8 cellular contexts compared by ENCODE assay signal in genomic region chr15:89112341-89112971, GRCh38. TPM values are rescaled to one million over a fixed set of nuclear protein-coding genes. Genes with fewer than 3 reads are reported as not detected.
DNase-seq lines count a peak whose midpoint lies in the region; ATAC-seq and TF ChIP-seq lines count a peak whose summit lies in the region.

No MANE protein-coding gene starts in this region.

- TF ChIP-seq CTCF in foreskin fibroblast (IDR thresholded peaks at IDR 0.05; ENCODE audit: low read depth, low read length) (no peak), mesothelial cell of epicardium (IDR thresholded peaks at IDR 0.05; ENCODE audit: unreplicated experiment) (no peak)

- peak; percentile 52 for ATAC-seq in GM18499 (IDR thresholded peaks at IDR 0.05; ENCODE audit: insufficient read depth, unreplicated experiment)
- peak; percentile 93 for ATAC-seq in GM21825 (IDR thresholded peaks at IDR 0.05; ENCODE audit: unreplicated experiment)
- ATAC-seq in stimulated activated naive CD8-positive, alpha-beta T cell treated with anti-CD3 and anti-CD28 coated beads, Interleukin-15, amount 100 ng/mL, for 72 hours, result peak; percentile 86

- peak overlapping the region; percentile 47 to 76 for H3K27ac Mint-ChIP-seq in stimulated activated naive CD8-positive, alpha-beta T cell treated with anti-CD3 and anti-CD28 coated beads, Interleukin-15, amount 100 ng/mL, for 72 hours
- H3K27ac Mint-ChIP-seq in mesothelial cell of epicardium, result no peak overlapping the region

- no peaks in the 10 kb centered on the region for H3K9me3 Mint-ChIP-seq in stimulated activated naive CD8-positive, alpha-beta T cell treated with anti-CD3 and anti-CD28 coated beads, Interleukin-15, amount 100 ng/mL, for 72 hours
- no peaks in the 10 kb centered on the region for H3K9me3 Mint-ChIP-seq in mesothelial cell of epicardium

- H3K4me3 Mint-ChIP-seq in stimulated activated naive CD8-positive, alpha-beta T cell treated with anti-CD3 and anti-CD28 coated beads, Interleukin-15, amount 100 ng/mL, for 72 hours, result no peak overlapping the region
- H3K4me3 Mint-ChIP-seq in mesothelial cell of epicardium, result no peak overlapping the region

- DNase-seq in NOMO-1 treated with DMSO at 0.1 percent for 48 hours (lab: John Stamatoyannopoulos, UW; ENCODE audit: unreplicated experiment) (peak; percentile 24), foreskin fibroblast (peak; percentile 66 to 87), HuH-7 (ENCODE audit: low spot score) (no peak), NCI-H510A treated with DMSO at 0.1 percent for 48 hours (lab: John Stamatoyannopoulos, UW) (no peak), mesothelial cell of epicardium (ENCODE audit: low spot score in 2 of 2, unreplicated experiment in 2 of 2) (no peak)
- peak in 1 of 2 donors; percentile 30 for DNase-seq in stimulated activated naive CD8-positive, alpha-beta T cell treated with anti-CD3 and anti-CD28 coated beads, Interleukin-15, amount 100 ng/mL, for 72 hours

- H3K27me3 Mint-ChIP-seq in stimulated activated naive CD8-positive, alpha-beta T cell treated with anti-CD3 and anti-CD28 coated beads, Interleukin-15, amount 100 ng/mL, for 72 hours, result no peaks in the 10 kb centered on the region
- H3K27me3 Mint-ChIP-seq in mesothelial cell of epicardium (ENCODE audit: low read depth), result no peaks in the 10 kb centered on the region

- no peak overlapping the region for H3K4me3 ChIP-seq in foreskin fibroblast (ENCODE audit: low read depth in 1 of 2, low read length in 2 of 2)

- peaks cover 13% of the 10 kb centered on the region for H3K4me1 Mint-ChIP-seq in stimulated activated naive CD8-positive, alpha-beta T cell treated with anti-CD3 and anti-CD28 coated beads, Interleukin-15, amount 100 ng/mL, for 72 hours
- peaks cover 9% of the 10 kb centered on the region for H3K4me1 Mint-ChIP-seq in mesothelial cell of epicardium

- H3K36me3 Mint-ChIP-seq in mesothelial cell of epicardium, result peaks cover 5% of the 10 kb centered on the region

RNA-seq across cellular contexts. Expression of gene ABHD2, which starts 24.2 kb away (rescaled TPM):
- total RNA-seq in mesothelial cell of epicardium, result 33.7 to 39.7 TPM (median 39.1 TPM) in 3 replicates

Comparison
In these comparisons a context has a peak if more than half of its experiments do, and no peak if none do; other contexts are left out.
1. DNase-seq: peak in NOMO-1 treated with DMSO at 0.1 percent for 48 hours (single experiment) and foreskin fibroblast (2 of 2); none in HuH-7 (single experiment), NCI-H510A treated with DMSO at 0.1 percent for 48 hours (single experiment) and mesothelial cell of epicardium (0 of 2).
2. Peak in every context shown above with its lines, with median percentiles within 50 percentile points of each other: ATAC-seq.